1 cellular context compared by ENCODE assay signal in genomic region chr14:104461676-104462443, GRCh38.
TF ChIP-seq lines count a peak whose summit lies in the region.

No MANE protein-coding gene starts in this region.

TF ChIP-seq in HEK293, 187 proteins besides CTCF, POLR2A, EP300 and RAD21 (continued from another document):
- TF ChIP-seq, protein P1, sequence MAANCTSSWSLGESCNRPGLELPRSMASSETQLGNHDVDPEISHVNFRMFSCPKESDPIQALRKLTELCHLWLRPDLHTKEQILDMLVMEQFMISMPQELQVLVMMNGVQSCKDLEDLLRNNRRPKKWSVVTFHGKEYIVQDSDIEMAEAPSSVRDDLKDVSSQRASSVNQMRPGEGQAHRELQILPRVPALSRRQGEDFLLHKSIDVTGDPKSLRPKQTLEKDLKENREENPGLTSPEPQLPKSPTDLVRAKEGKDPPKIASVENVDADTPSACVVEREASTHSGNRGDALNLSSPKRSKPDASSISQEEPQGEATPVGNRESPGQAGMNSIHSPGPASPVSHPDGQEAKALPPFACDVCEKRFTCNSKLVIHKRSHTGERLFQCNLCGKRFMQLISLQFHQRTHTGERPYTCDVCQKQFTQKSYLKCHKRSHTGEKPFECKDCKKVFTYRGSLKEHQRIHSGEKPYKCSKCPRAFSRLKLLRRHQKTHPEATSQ (tag by site-specific recombination; IDR thresholded peaks at IDR 0.05) = no peak
- TF ChIP-seq SP2 (tag by site-specific recombination; IDR thresholded peaks at IDR 0.05) = peak; percentile 3; the same call in 1 of the 2 replicates
- TF ChIP-seq, protein P2, sequence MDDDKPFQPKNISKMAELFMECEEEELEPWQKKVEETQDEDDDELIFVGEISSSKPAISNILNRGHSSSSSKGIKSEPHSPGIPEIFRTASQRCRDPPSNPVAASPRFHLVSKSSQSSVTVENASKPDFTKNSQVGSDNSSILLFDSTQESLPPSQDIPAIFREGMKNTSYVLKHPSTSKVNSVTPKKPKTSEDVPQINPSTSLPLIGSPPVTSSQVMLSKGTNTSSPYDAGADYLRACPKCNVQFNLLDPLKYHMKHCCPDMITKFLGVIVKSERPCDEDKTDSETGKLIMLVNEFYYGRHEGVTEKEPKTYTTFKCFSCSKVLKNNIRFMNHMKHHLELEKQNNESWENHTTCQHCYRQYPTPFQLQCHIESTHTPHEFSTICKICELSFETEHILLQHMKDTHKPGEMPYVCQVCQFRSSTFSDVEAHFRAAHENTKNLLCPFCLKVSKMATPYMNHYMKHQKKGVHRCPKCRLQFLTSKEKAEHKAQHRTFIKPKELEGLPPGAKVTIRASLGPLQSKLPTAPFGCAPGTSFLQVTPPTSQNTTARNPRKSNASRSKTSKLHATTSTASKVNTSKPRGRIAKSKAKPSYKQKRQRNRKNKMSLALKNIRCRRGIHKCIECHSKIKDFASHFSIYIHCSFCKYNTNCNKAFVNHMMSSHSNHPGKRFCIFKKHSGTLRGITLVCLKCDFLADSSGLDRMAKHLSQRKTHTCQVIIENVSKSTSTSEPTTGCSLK (tag by site-specific recombination; IDR thresholded peaks at IDR 0.05) = no peak
- TF ChIP-seq ZNF2 (tag by site-specific recombination; IDR thresholded peaks at IDR 0.05) = no peak
- no peak for TF ChIP-seq ZNF223 (tag by site-specific recombination; IDR thresholded peaks at IDR 0.05)
- TF ChIP-seq ZNF133 (tag by site-specific recombination; IDR thresholded peaks at IDR 0.05) = no peak
- no peak for TF ChIP-seq ZNF571 (tag by site-specific recombination; IDR thresholded peaks at IDR 0.05)
- TF ChIP-seq MZF1 (tag by site-specific recombination; IDR thresholded peaks at IDR 0.05; ENCODE audit: borderline replicate concordance) = no peak
- no peak for TF ChIP-seq ZNF24 (tag by site-specific recombination; IDR thresholded peaks at IDR 0.05)
- no peak for TF ChIP-seq ZNF596 (tag by site-specific recombination; IDR thresholded peaks at IDR 0.05)
- peak; percentile 60 for TF ChIP-seq ZBTB20 (tag by site-specific recombination; IDR thresholded peaks at IDR 0.05)
- TF ChIP-seq ZNF658 (tag by site-specific recombination; IDR thresholded peaks at IDR 0.05) = no peak
- TF ChIP-seq ZNF521 (tag by site-specific recombination; IDR thresholded peaks at IDR 0.05) = no peak
- peak; percentile 57; the same call in 1 of the 2 replicates for TF ChIP-seq ZBTB7A (tag by site-specific recombination; IDR thresholded peaks at IDR 0.05; ENCODE audit: low read depth)
- TF ChIP-seq FEZF1 (tag by site-specific recombination; IDR thresholded peaks at IDR 0.05) = no peak
- TF ChIP-seq SCRT1 (tag by site-specific recombination; IDR thresholded peaks at IDR 0.05; ENCODE audit: borderline replicate concordance) = no peak
- no peak for TF ChIP-seq ZNF114 (tag by site-specific recombination; IDR thresholded peaks at IDR 0.05)
- TF ChIP-seq ZNF664 (tag by site-specific recombination; IDR thresholded peaks at IDR 0.05) = no peak
- no peak for TF ChIP-seq ZNF747 (tag by site-specific recombination; IDR thresholded peaks at IDR 0.05)
- TF ChIP-seq KLF1 (tag by site-specific recombination; IDR thresholded peaks at IDR 0.05) = peak; percentile 75; the same call in 1 of the 2 replicates
- no peak for TF ChIP-seq ZNF707 (tag by site-specific recombination; IDR thresholded peaks at IDR 0.05)
- no peak for TF ChIP-seq ZNF112 (tag by site-specific recombination; IDR thresholded peaks at IDR 0.05)
- TF ChIP-seq HIC1 (tag by site-specific recombination; IDR thresholded peaks at IDR 0.05) = 0 out of 2 replicates have a peak, but pooled peaks have one; percentile 41
- no peak for TF ChIP-seq ZNF391 (tag by site-specific recombination; IDR thresholded peaks at IDR 0.05; ENCODE audit: borderline replicate concordance, low read depth)
- TF ChIP-seq, protein P3, sequence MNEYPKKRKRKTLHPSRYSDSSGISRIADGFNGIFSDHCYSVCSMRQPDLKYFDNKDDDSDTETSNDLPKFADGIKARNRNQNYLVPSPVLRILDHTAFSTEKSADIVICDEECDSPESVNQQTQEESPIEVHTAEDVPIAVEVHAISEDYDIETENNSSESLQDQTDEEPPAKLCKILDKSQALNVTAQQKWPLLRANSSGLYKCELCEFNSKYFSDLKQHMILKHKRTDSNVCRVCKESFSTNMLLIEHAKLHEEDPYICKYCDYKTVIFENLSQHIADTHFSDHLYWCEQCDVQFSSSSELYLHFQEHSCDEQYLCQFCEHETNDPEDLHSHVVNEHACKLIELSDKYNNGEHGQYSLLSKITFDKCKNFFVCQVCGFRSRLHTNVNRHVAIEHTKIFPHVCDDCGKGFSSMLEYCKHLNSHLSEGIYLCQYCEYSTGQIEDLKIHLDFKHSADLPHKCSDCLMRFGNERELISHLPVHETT (tag by site-specific recombination; IDR thresholded peaks at IDR 0.05) = no peak
- TF ChIP-seq ZBTB1 (tag by site-specific recombination; IDR thresholded peaks at IDR 0.05) = no peak
- TF ChIP-seq ZBTB48 (tag by site-specific recombination; IDR thresholded peaks at IDR 0.05) = no peak; the same call in 1 of the 2 replicates
- TF ChIP-seq ZNF148 (tag by site-specific recombination; IDR thresholded peaks at IDR 0.05; ENCODE audit: borderline replicate concordance) = no peak
- TF ChIP-seq ZNF514 (tag by site-specific recombination; IDR thresholded peaks at IDR 0.05) = no peak
- TF ChIP-seq, protein P4, sequence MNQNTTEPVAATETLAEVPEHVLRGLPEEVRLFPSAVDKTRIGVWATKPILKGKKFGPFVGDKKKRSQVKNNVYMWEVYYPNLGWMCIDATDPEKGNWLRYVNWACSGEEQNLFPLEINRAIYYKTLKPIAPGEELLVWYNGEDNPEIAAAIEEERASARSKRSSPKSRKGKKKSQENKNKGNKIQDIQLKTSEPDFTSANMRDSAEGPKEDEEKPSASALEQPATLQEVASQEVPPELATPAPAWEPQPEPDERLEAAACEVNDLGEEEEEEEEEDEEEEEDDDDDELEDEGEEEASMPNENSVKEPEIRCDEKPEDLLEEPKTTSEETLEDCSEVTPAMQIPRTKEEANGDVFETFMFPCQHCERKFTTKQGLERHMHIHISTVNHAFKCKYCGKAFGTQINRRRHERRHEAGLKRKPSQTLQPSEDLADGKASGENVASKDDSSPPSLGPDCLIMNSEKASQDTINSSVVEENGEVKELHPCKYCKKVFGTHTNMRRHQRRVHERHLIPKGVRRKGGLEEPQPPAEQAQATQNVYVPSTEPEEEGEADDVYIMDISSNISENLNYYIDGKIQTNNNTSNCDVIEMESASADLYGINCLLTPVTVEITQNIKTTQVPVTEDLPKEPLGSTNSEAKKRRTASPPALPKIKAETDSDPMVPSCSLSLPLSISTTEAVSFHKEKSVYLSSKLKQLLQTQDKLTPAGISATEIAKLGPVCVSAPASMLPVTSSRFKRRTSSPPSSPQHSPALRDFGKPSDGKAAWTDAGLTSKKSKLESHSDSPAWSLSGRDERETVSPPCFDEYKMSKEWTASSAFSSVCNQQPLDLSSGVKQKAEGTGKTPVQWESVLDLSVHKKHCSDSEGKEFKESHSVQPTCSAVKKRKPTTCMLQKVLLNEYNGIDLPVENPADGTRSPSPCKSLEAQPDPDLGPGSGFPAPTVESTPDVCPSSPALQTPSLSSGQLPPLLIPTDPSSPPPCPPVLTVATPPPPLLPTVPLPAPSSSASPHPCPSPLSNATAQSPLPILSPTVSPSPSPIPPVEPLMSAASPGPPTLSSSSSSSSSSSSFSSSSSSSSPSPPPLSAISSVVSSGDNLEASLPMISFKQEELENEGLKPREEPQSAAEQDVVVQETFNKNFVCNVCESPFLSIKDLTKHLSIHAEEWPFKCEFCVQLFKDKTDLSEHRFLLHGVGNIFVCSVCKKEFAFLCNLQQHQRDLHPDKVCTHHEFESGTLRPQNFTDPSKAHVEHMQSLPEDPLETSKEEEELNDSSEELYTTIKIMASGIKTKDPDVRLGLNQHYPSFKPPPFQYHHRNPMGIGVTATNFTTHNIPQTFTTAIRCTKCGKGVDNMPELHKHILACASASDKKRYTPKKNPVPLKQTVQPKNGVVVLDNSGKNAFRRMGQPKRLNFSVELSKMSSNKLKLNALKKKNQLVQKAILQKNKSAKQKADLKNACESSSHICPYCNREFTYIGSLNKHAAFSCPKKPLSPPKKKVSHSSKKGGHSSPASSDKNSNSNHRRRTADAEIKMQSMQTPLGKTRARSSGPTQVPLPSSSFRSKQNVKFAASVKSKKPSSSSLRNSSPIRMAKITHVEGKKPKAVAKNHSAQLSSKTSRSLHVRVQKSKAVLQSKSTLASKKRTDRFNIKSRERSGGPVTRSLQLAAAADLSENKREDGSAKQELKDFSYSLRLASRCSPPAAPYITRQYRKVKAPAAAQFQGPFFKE (tag by site-specific recombination; IDR thresholded peaks at IDR 0.05; ENCODE audit: borderline replicate concordance) = no peak
- TF ChIP-seq ZNF777 (tag by site-specific recombination; IDR thresholded peaks at IDR 0.05; ENCODE audit: borderline replicate concordance) = peak; percentile 90
- no peak for TF ChIP-seq TRIM28 (IDR thresholded peaks at IDR 0.05; ENCODE audit: borderline replicate concordance, low read length)
- TF ChIP-seq ZNF843 (tag by site-specific recombination; IDR thresholded peaks at IDR 0.05) = no peak
- TF ChIP-seq ZNF621 (tag by site-specific recombination; IDR thresholded peaks at IDR 0.05) = no peak
- no peak for TF ChIP-seq HOXD13 (CRISPR knock-in tag; IDR thresholded peaks at IDR 0.05; ENCODE audit: borderline replicate concordance)
- TF ChIP-seq INSM2 (tag by site-specific recombination; IDR thresholded peaks at IDR 0.05) = no peak
- no peak for TF ChIP-seq BCL11A (tag by site-specific recombination; IDR thresholded peaks at IDR 0.05; ENCODE audit: low read depth)
- TF ChIP-seq TCF7L2 (IDR thresholded peaks at IDR 0.05; ENCODE audit: borderline replicate concordance, low read depth, low read length) = no peak
- no peak for TF ChIP-seq ZNF610 (tag by site-specific recombination; IDR thresholded peaks at IDR 0.05; ENCODE audit: borderline replicate concordance)
